Comparison of ENCODE assay signal across 1 cellular context in the genomic region with DNA sequence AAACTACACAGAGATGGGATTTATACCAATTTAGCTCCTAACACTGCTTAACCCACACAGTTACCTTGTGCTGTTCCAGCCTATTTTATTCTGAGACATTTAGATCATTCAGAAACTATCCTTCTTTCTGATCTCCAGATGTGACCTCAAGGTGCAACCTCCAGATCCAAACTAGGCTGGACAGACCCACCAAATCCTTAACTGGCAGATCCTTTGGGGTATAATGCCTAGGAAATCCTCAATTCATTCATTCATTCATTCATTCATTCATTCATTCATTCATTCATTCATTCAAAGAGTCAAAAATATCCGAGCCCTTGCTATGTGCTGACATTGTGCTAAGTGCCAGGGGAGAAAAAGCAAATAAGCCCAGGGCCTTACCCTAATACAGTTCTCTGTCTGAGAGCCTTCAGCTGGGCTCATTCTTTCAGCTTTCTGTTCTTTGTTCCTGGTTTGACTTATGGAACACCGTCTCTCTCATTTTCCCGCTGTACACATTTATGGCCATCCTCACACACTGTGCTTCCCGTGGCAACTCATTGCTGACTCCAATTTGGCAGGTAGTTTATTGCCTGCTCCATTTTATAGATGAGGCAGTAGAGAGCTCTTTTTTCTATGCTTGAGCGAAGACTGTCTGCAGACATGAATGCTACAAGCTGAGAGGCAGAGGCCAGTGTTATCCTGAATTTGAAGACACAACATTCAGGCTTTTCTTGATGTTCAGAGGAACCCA.
TF ChIP-seq lines count a peak whose summit lies in the region.

No MANE protein-coding gene starts in this region.

TF ChIP-seq in H1, 55 proteins besides CTCF, POLR2A, EP300 and RAD21:
- TF ChIP-seq EGR1 (IDR thresholded peaks at IDR 0.05; ENCODE audit: borderline replicate concordance, low read depth, low read length) (no peak), JUND (IDR thresholded peaks at IDR 0.05; ENCODE audit: low read length) (no peak), YY1 (IDR thresholded peaks at IDR 0.05; ENCODE audit: low read depth, low read length) (no peak), KDM1A (IDR thresholded peaks at IDR 0.05; ENCODE audit: borderline replicate concordance, low read length) (no peak), CBX5 (IDR thresholded peaks at IDR 0.05; ENCODE audit: low read depth, low read length) (no peak), SP2 (IDR thresholded peaks at IDR 0.05; ENCODE audit: low read length) (no peak), SIN3A (conservative IDR thresholded peaks at IDR 0.05 in 1 of 2, IDR thresholded peaks at IDR 0.05 in 1 of 2; ENCODE audit: low read depth in 1 of 2, low read length in 2 of 2) (no peak), NRF1 (IDR thresholded peaks at IDR 0.05; ENCODE audit: low read depth, low read length) (no peak)
